In the genomic region with DNA sequence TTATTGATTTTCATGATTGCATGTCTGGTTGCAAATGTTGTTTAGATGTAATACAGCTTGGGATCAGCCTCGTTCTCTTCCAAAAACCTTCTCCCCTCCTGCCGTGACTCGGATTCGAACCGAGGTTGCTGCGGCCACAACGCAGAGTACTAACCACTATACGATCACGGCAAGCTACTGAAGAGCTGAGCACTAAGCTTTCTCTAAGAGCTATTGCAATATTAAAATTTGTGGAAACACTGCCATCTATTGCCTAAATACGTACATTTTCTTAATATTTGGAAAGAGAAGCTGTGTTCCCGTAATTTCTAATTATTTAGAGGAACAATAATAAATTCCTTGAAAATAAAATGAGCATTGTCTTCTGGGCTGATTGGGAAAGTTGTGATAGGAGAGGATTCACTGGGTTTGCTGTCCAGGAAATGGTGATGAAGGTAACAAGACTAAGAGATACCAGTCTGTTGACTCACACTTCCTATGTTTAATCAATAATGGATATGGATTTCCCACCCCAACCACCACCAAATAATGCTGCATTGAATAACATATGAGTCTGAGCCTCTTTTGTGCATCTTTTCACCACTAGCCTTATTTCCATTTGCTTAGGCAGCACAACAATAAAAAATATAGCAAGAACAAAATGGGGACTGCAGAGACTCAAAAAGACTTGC, we compare ENCODE assay signal across 8 cellular contexts.
DNase-seq lines count a peak whose midpoint lies in the region; ATAC-seq lines count a peak whose summit lies in the region.

No MANE protein-coding gene starts in this region.

- no peaks in the 10 kb centered on the region for H3K36me3 Mint-ChIP-seq in activated CD4-positive, alpha-beta memory T cell treated with anti-CD3 and anti-CD28 coated beads, Interleukin-2, amount 10 ng/mL, durations not matched to agents 7 days and 5 days (ENCODE audit: low read depth)
- H3K36me3 Mint-ChIP-seq in stimulated activated naive B cell treated with anti-CD40 and anti-IgM and Interleukin-4, amounts not matched to agents 10 μg/mL and 1 μg/mL and 100 μg/mL, for 72 hours, result no peaks in the 10 kb centered on the region
- no peaks in the 10 kb centered on the region for H3K36me3 Mint-ChIP-seq in activated CD4-positive, alpha-beta T cell treated with anti-CD3 and anti-CD28 coated beads for 36 hours (ENCODE audit: low read depth)

- no peaks in the 10 kb centered on the region for H3K36me3 ChIP-seq in aorta (ENCODE audit: control insufficient read depth in 1 of 2, insufficient read depth in 2 of 2, low read length in 1 of 2)

- no peak overlapping the region for H3K4me3 Mint-ChIP-seq in activated CD4-positive, alpha-beta memory T cell treated with anti-CD3 and anti-CD28 coated beads, Interleukin-2, amount 10 ng/mL, durations not matched to agents 7 days and 5 days
- H3K4me3 Mint-ChIP-seq in stimulated activated naive B cell treated with anti-CD40 and anti-IgM and Interleukin-4, amounts not matched to agents 10 μg/mL and 1 μg/mL and 100 μg/mL, for 72 hours, result no peak overlapping the region
- H3K4me3 Mint-ChIP-seq in activated CD4-positive, alpha-beta T cell treated with anti-CD3 and anti-CD28 coated beads for 36 hours, result no peak overlapping the region

- H3K27me3 Mint-ChIP-seq in activated CD4-positive, alpha-beta memory T cell treated with anti-CD3 and anti-CD28 coated beads, Interleukin-2, amount 10 ng/mL, durations not matched to agents 7 days and 5 days, result peaks cover 2% of the 10 kb centered on the region
- H3K27me3 Mint-ChIP-seq in stimulated activated naive B cell treated with anti-CD40 and anti-IgM and Interleukin-4, amounts not matched to agents 10 μg/mL and 1 μg/mL and 100 μg/mL, for 72 hours, result peaks cover 17 to 30% of the 10 kb centered on the region in 2 donors
- H3K27me3 Mint-ChIP-seq in activated CD4-positive, alpha-beta T cell treated with anti-CD3 and anti-CD28 coated beads for 36 hours, result peaks cover 15% of the 10 kb centered on the region

- no peak overlapping the region for H3K27ac Mint-ChIP-seq in activated CD4-positive, alpha-beta memory T cell treated with anti-CD3 and anti-CD28 coated beads, Interleukin-2, amount 10 ng/mL, durations not matched to agents 7 days and 5 days
- H3K27ac Mint-ChIP-seq in stimulated activated naive B cell treated with anti-CD40 and anti-IgM and Interleukin-4, amounts not matched to agents 10 μg/mL and 1 μg/mL and 100 μg/mL, for 72 hours, result no peak overlapping the region
- no peak overlapping the region for H3K27ac Mint-ChIP-seq in activated CD4-positive, alpha-beta T cell treated with anti-CD3 and anti-CD28 coated beads for 36 hours

- intact Hi-C loops in aorta (cut with DNase I), result loop anchor here in 1 of 2 donors (5.0 to 10.0 kb wide), 2 partner anchors 1082 to 1399 kb away; no protein-coding TSS in a partner anchor
- intact Hi-C loops in activated CD4-positive, alpha-beta T cell treated with anti-CD3 and anti-CD28 coated beads for 36 hours (cut with DNase I, micrococcal nuclease), result loop anchor here in 1 of 2 experiments (5.0 kb wide), 2 partner anchors 48 to 1082 kb away; no protein-coding TSS in a partner anchor

- H3K27ac ChIP-seq in aorta (ENCODE audit: low read depth in 1 of 2, low read length in 2 of 2), result no peak overlapping the region

- 1 to 3% methylated on average over 11 of the region's 11 CpGs for WGBS in aorta, 2 donors

- no peaks in the 10 kb centered on the region for H3K27me3 ChIP-seq in aorta (ENCODE audit: control insufficient read depth in 1 of 2, insufficient read depth in 2 of 2, low read length in 1 of 2)

- H3K4me1 ChIP-seq in aorta (ENCODE audit: control insufficient read depth in 1 of 2, insufficient read depth in 2 of 2, low read length in 2 of 2), result peaks cover 2 to 5% of the 10 kb centered on the region in 2 donors

- POLR2A ChIA-PET in activated CD4-positive, alpha-beta memory T cell treated with anti-CD3 and anti-CD28 coated beads, Interleukin-2, amount 10 ng/mL, durations not matched to agents 7 days and 5 days (lab: Charles Lee), result no interaction called here
- POLR2A ChIA-PET in activated CD4-positive, alpha-beta T cell treated with anti-CD3 and anti-CD28 coated beads for 36 hours (lab: Charles Lee), result no interaction called here

- no peaks in the 10 kb centered on the region for H3K9me3 ChIP-seq in aorta (ENCODE audit: control insufficient read depth, low read length)

- CTCF ChIA-PET in activated CD4-positive, alpha-beta memory T cell treated with anti-CD3 and anti-CD28 coated beads, Interleukin-2, amount 10 ng/mL, durations not matched to agents 7 days and 5 days (lab: Charles Lee), result interaction anchor here (0.9 kb wide), 1 partner anchor 80 kb away, joined by 3 read pairs; no protein-coding TSS in a partner anchor
- CTCF ChIA-PET in activated CD4-positive, alpha-beta T cell treated with anti-CD3 and anti-CD28 coated beads for 36 hours (lab: Charles Lee), result interaction anchor here (0.6 kb wide), 1 partner anchor 65 kb away, joined by 4 read pairs; no protein-coding TSS in a partner anchor

- no peaks in the 10 kb centered on the region for H3K9me3 Mint-ChIP-seq in activated CD4-positive, alpha-beta memory T cell treated with anti-CD3 and anti-CD28 coated beads, Interleukin-2, amount 10 ng/mL, durations not matched to agents 7 days and 5 days
- no peaks in the 10 kb centered on the region for H3K9me3 Mint-ChIP-seq in stimulated activated naive B cell treated with anti-CD40 and anti-IgM and Interleukin-4, amounts not matched to agents 10 μg/mL and 1 μg/mL and 100 μg/mL, for 72 hours
- no peaks in the 10 kb centered on the region for H3K9me3 Mint-ChIP-seq in activated CD4-positive, alpha-beta T cell treated with anti-CD3 and anti-CD28 coated beads for 36 hours (ENCODE audit: low read depth)

- H3K4me3 ChIP-seq in aorta (ENCODE audit: low read length in 2 of 2), result no peak overlapping the region

- ATAC-seq in aorta (ENCODE audit: low FRiP score), result peak; percentile 69
- ATAC-seq in stimulated activated naive B cell treated with anti-CD40 and anti-IgM and Interleukin-4, amounts not matched to agents 10 μg/mL and 1 μg/mL and 100 μg/mL, for 72 hours (replicated peaks), result no peak
- ATAC-seq in activated CD4-positive, alpha-beta T cell treated with anti-CD3 and anti-CD28 coated beads for 36 hours, result no peak

- DNase-seq in DMS153 treated with DMSO at 0.1 percent for 48 hours (lab: John Stamatoyannopoulos, UW; ENCODE audit: unreplicated experiment) (peak; percentile 30), M059J (ENCODE audit: low read depth) (peak; percentile 50), amniotic epithelial cell (ENCODE audit: low read depth) (peak; percentile 72), hippocampal formation (lab: John Stamatoyannopoulos, UW) (peak; percentile 39 to 80), aorta (no peak)
- no peak for DNase-seq in activated CD4-positive, alpha-beta memory T cell treated with anti-CD3 and anti-CD28 coated beads, Interleukin-2, amount 10 ng/mL, durations not matched to agents 7 days and 5 days
- no peak for DNase-seq in stimulated activated naive B cell treated with anti-CD40 and anti-IgM and Interleukin-4, amounts not matched to agents 10 μg/mL and 1 μg/mL and 100 μg/mL, for 72 hours
- no peak for DNase-seq in activated CD4-positive, alpha-beta T cell treated with anti-CD3 and anti-CD28 coated beads for 36 hours

- no peaks in the 10 kb centered on the region for H3K4me1 Mint-ChIP-seq in activated CD4-positive, alpha-beta memory T cell treated with anti-CD3 and anti-CD28 coated beads, Interleukin-2, amount 10 ng/mL, durations not matched to agents 7 days and 5 days
- H3K4me1 Mint-ChIP-seq in stimulated activated naive B cell treated with anti-CD40 and anti-IgM and Interleukin-4, amounts not matched to agents 10 μg/mL and 1 μg/mL and 100 μg/mL, for 72 hours, result peaks cover 0 to 2% of the 10 kb centered on the region in 2 donors
- no peaks in the 10 kb centered on the region for H3K4me1 Mint-ChIP-seq in activated CD4-positive, alpha-beta T cell treated with anti-CD3 and anti-CD28 coated beads for 36 hours

Comparison
In these comparisons a context has a peak if more than half of its experiments do, and no peak if none do; other contexts are left out.
1. DNase-seq: peak in DMS153 treated with DMSO at 0.1 percent for 48 hours (single experiment), M059J (single experiment), amniotic epithelial cell (single experiment) and hippocampal formation (2 of 2); none in aorta (0 of 2), activated CD4-positive, alpha-beta memory T cell treated with anti-CD3 and anti-CD28 coated beads, Interleukin-2, amount 10 ng/mL, durations not matched to agents 7 days and 5 days (single experiment), stimulated activated naive B cell treated with anti-CD40 and anti-IgM and Interleukin-4, amounts not matched to agents 10 μg/mL and 1 μg/mL and 100 μg/mL, for 72 hours (single experiment) and activated CD4-positive, alpha-beta T cell treated with anti-CD3 and anti-CD28 coated beads for 36 hours (single experiment).